14 cellular contexts compared by ENCODE assay signal in the genomic region with DNA sequence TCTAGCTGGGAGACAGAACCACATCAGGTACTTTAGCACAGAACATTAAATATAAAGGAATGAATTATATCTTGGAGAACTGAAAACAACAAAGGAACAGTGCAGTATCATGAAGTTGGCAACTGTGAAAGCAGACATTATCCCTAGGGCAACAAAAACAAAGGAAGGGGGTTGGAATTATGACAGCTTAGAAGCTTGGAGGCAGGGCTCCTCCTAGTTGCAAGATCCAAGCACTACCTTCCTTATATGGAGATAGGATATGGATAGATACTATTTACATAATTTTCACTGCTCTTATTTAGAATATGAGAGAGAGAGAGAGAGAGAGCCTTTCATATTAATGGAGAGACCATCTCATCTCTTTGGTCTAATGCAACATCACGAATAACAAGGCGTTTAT. TPM values are rescaled to one million over a fixed set of nuclear protein-coding genes. Genes with fewer than 3 reads are reported as not detected.
DNase-seq lines count a peak whose midpoint lies in the region; ATAC-seq and TF ChIP-seq lines count a peak whose summit lies in the region.
"Had no signal": no experiment of that assay in that cellular context is flagged by ENCODE, and none has a peak within 500 bp of the region (broad histone marks: within the 10 kb centered on the region; RNA-seq: fewer than 3 reads in every experiment).

No MANE protein-coding gene starts in this region.

- peak; percentile 9 for DNase-seq in NCI-H748 (lab: John Stamatoyannopoulos, UW; ENCODE audit: unreplicated experiment)
- DNase-seq in NCI-H748 treated with DMSO at 0.1 percent for 48 hours (lab: John Stamatoyannopoulos, UW), result no peak
- peak; percentile 27 for DNase-seq in NCI-H526 treated with DMSO at 0.1 percent for 48 hours (lab: John Stamatoyannopoulos, UW)
- peak; percentile 7 for DNase-seq in choroid plexus epithelial cell (ENCODE audit: low read depth)
- DNase-seq in renal cortical epithelial cell (ENCODE audit: low read depth), result peak; percentile 45
- no peak for DNase-seq in OCI-M1 (lab: John Stamatoyannopoulos, UW)
- DNase-seq in mesothelial cell of epicardium (ENCODE audit: low spot score in 2 of 2, unreplicated experiment in 2 of 2), result no peak
- DNase-seq: activated CD4-positive, alpha-beta memory T cell treated with anti-CD3 and anti-CD28 coated beads, Interleukin-2, amount 10 ng/mL, durations not matched to agents 7 days and 5 days; activated effector memory CD4-positive, alpha-beta T cell treated with Interleukin-2 at 50 U/mL for 16 hours; DND-41; NCI-H1694; upper lobe of right lung had no signal

- H3K9me3 Mint-ChIP-seq in mesothelial cell of epicardium, result peaks cover 4% of the 10 kb centered on the region
- H3K9me3 Mint-ChIP-seq: activated CD4-positive, alpha-beta memory T cell treated with anti-CD3 and anti-CD28 coated beads, Interleukin-2, amount 10 ng/mL, durations not matched to agents 7 days and 5 days had no signal

- TF ChIP-seq CTCF in choroid plexus epithelial cell (conservative IDR thresholded peaks at IDR 0.05; ENCODE audit: low read depth, low read length) (peak; percentile 28), mesothelial cell of epicardium (IDR thresholded peaks at IDR 0.05; ENCODE audit: unreplicated experiment) (no peak)

- H3K4me3 ChIP-seq in choroid plexus epithelial cell (ENCODE audit: low read depth, low read length), result no peak overlapping the region
- H3K4me3 ChIP-seq: prostate gland, upper lobe of right lung had no signal

- H3K4me3 Mint-ChIP-seq in mesothelial cell of epicardium, result no peak overlapping the region
- H3K4me3 Mint-ChIP-seq: activated CD4-positive, alpha-beta memory T cell treated with anti-CD3 and anti-CD28 coated beads, Interleukin-2, amount 10 ng/mL, durations not matched to agents 7 days and 5 days had no signal

- no peak for ATAC-seq in HG02678 (IDR thresholded peaks at IDR 0.05; ENCODE audit: unreplicated experiment)
- ATAC-seq: upper lobe of right lung had no signal

- H3K36me3 Mint-ChIP-seq in mesothelial cell of epicardium, result no peaks in the 10 kb centered on the region

- peaks cover 2% of the 10 kb centered on the region for H3K27me3 Mint-ChIP-seq in mesothelial cell of epicardium (ENCODE audit: low read depth)

- H3K4me1 Mint-ChIP-seq in mesothelial cell of epicardium, result peaks cover 8% of the 10 kb centered on the region
- H3K4me1 Mint-ChIP-seq: activated CD4-positive, alpha-beta memory T cell treated with anti-CD3 and anti-CD28 coated beads, Interleukin-2, amount 10 ng/mL, durations not matched to agents 7 days and 5 days had no signal

- no peak overlapping the region for H3K27ac Mint-ChIP-seq in mesothelial cell of epicardium
- H3K27ac Mint-ChIP-seq: activated CD4-positive, alpha-beta memory T cell treated with anti-CD3 and anti-CD28 coated beads, Interleukin-2, amount 10 ng/mL, durations not matched to agents 7 days and 5 days had no signal

RNA-seq across cellular contexts. Expression of gene TMEM14A, which starts 27.0 kb away (rescaled TPM):
- total RNA-seq in renal cortical epithelial cell (46.9 and 69.5 TPM in 2 replicates), mesothelial cell of epicardium (20.5 to 23.3 TPM (median 21.2 TPM) in 3 replicates)

Comparison
In these comparisons a context has a peak if more than half of its experiments do, and no peak if none do; other contexts are left out.
1. DNase-seq: peak in NCI-H748 (single experiment), NCI-H526 treated with DMSO at 0.1 percent for 48 hours (single experiment), choroid plexus epithelial cell (single experiment) and renal cortical epithelial cell (single experiment); none in NCI-H748 treated with DMSO at 0.1 percent for 48 hours (single experiment), OCI-M1 (single experiment) and mesothelial cell of epicardium (0 of 2).